Comparison of ENCODE assay signal across 10 cellular contexts in the genomic region with DNA sequence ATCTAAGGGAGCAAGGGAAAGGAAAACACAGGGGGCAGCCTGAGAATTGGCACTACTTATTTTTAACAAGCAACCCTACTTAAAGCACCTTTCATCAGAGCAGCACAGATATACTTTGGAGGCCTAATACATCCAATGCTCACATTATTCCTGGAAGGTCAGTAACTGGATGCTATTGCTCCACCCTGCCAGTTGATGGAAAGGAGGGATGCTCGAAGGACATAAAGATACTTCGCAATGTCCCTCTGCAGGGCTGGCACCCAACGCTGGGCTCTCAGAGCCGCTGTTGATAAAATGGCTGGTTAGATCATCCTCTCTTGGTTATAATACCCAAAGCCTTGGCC.
DNase-seq lines count a peak whose midpoint lies in the region; ATAC-seq, FAIRE-seq and TF ChIP-seq lines count a peak whose summit lies in the region.
"Had no signal": no experiment of that assay in that cellular context is flagged by ENCODE, and none has a peak within 500 bp of the region (broad histone marks: within the 10 kb centered on the region; RNA-seq: fewer than 3 reads in every experiment).

No MANE protein-coding gene starts in this region.

- TF ChIP-seq CTCF in natural killer cell (IDR thresholded peaks at IDR 0.05) (no peak), neural progenitor cell (IDR thresholded peaks at IDR 0.05) (no peak)

- DNase-seq in natural killer cell treated with Interleukin-12 subunit alpha and Interleukin-12 subunit beta and Interleukin-15 and Interleukin-18, amount 100 ng/mL, for 72 hours (ENCODE audit: low spot score): no peak
- DNase-seq in natural killer cell: no peak
- DNase-seq in epithelial cell of prostate (ENCODE audit: low read depth, low spot score): no peak
- no peak for DNase-seq in neural progenitor cell (ENCODE audit: low spot score)
- no peak for DNase-seq in small intestine

- peaks cover 4% of the 10 kb centered on the region for H3K4me1 ChIP-seq in neural progenitor cell
- peaks cover 0 to 7% of the 10 kb centered on the region in 2 donors for H3K4me1 ChIP-seq in small intestine (ENCODE audit: control insufficient read depth in 2 of 2, insufficient read depth in 1 of 2, low read depth in 1 of 2, low read length in 1 of 2)
- H3K4me1 ChIP-seq: BLaER1 had no signal

- no peak overlapping the region for H2AFZ ChIP-seq in neural progenitor cell (replicated peaks)

- H3K27me3 Mint-ChIP-seq in natural killer cell treated with Interleukin-12 subunit alpha and Interleukin-12 subunit beta and Interleukin-15 and Interleukin-18, amount 100 ng/mL, for 72 hours: no peaks in the 10 kb centered on the region
- no peaks in the 10 kb centered on the region for H3K27me3 Mint-ChIP-seq in natural killer cell (ENCODE audit: low read depth in 2 of 2)
- no peaks in the 10 kb centered on the region for H3K27me3 Mint-ChIP-seq in neural progenitor cell (ENCODE audit: insufficient read depth, low read depth)

- H3K27me3 ChIP-seq in neural progenitor cell (no peaks in the 10 kb centered on the region), small intestine (ENCODE audit: control insufficient read depth in 2 of 2, insufficient read depth in 2 of 2, low read length in 2 of 2) (no peaks in the 10 kb centered on the region)
- H3K27me3 ChIP-seq: BLaER1 had no signal

- no peaks in the 10 kb centered on the region for H4K20me1 ChIP-seq in neural progenitor cell (ENCODE audit: low read depth)
- H4K20me1 ChIP-seq: BLaER1 had no signal

- ATAC-seq in natural killer cell treated with Interleukin-12 subunit alpha and Interleukin-12 subunit beta and Interleukin-15 and Interleukin-18, amount 100 ng/mL, for 72 hours: no peak
- ATAC-seq in natural killer cell (no peak), GM19328 (IDR thresholded peaks at IDR 0.05; ENCODE audit: unreplicated experiment) (no peak), GM18909 (IDR thresholded peaks at IDR 0.05; ENCODE audit: poor library complexity, unreplicated experiment) (no peak), HG02938 (IDR thresholded peaks at IDR 0.05; ENCODE audit: unreplicated experiment) (no peak)

- peak overlapping the region; percentile 21 for H3K4me3 Mint-ChIP-seq in natural killer cell treated with Interleukin-12 subunit alpha and Interleukin-12 subunit beta and Interleukin-15 and Interleukin-18, amount 100 ng/mL, for 72 hours
- no peak overlapping the region for H3K4me3 Mint-ChIP-seq in natural killer cell
- H3K4me3 Mint-ChIP-seq in neural progenitor cell: no peak overlapping the region
- H3K4me3 Mint-ChIP-seq: immature natural killer cell had no signal

- no peak for FAIRE-seq in small intestine (lab: Jason Lieb, UNC)

- peaks cover 22 to 34% of the 10 kb centered on the region in 2 donors for H3K4me1 Mint-ChIP-seq in natural killer cell treated with Interleukin-12 subunit alpha and Interleukin-12 subunit beta and Interleukin-15 and Interleukin-18, amount 100 ng/mL, for 72 hours (ENCODE audit: low read depth in 2 of 2)
- peaks cover 32 to 45% of the 10 kb centered on the region in 2 donors for H3K4me1 Mint-ChIP-seq in natural killer cell
- H3K4me1 Mint-ChIP-seq in neural progenitor cell: peaks cover 34% of the 10 kb centered on the region

- no peaks in the 10 kb centered on the region for H3K9me3 Mint-ChIP-seq in natural killer cell treated with Interleukin-12 subunit alpha and Interleukin-12 subunit beta and Interleukin-15 and Interleukin-18, amount 100 ng/mL, for 72 hours
- no peaks in the 10 kb centered on the region for H3K9me3 Mint-ChIP-seq in natural killer cell
- H3K9me3 Mint-ChIP-seq in neural progenitor cell: peaks cover 7% of the 10 kb centered on the region
- H3K9me3 Mint-ChIP-seq: immature natural killer cell had no signal

- H3K27ac Mint-ChIP-seq in natural killer cell treated with Interleukin-12 subunit alpha and Interleukin-12 subunit beta and Interleukin-15 and Interleukin-18, amount 100 ng/mL, for 72 hours: peak overlapping the region; percentile 46 to 67
- H3K27ac Mint-ChIP-seq in natural killer cell (peak overlapping the region in 1 of 2 donors; percentile 1), neural progenitor cell (peak overlapping the region; percentile 95)

- H3K4me3 ChIP-seq in neural progenitor cell (no peak overlapping the region), small intestine (ENCODE audit: low read depth in 1 of 2, low read length in 2 of 2) (no peak overlapping the region)
- H3K4me3 ChIP-seq: BLaER1 had no signal

- peaks cover 10% of the 10 kb centered on the region for H3K36me3 Mint-ChIP-seq in natural killer cell treated with Interleukin-12 subunit alpha and Interleukin-12 subunit beta and Interleukin-15 and Interleukin-18, amount 100 ng/mL, for 72 hours
- H3K36me3 Mint-ChIP-seq in natural killer cell (peaks cover 7% of the 10 kb centered on the region), neural progenitor cell (peaks cover 2% of the 10 kb centered on the region)

- intact Hi-C loops in natural killer cell (cut with micrococcal nuclease): no loop called here

- no peaks in the 10 kb centered on the region for H3K9me3 ChIP-seq in neural progenitor cell (ENCODE audit: low read depth)
- H3K9me3 ChIP-seq in small intestine (ENCODE audit: control insufficient read depth, low read depth): no peaks in the 10 kb centered on the region
- H3K9me3 ChIP-seq: BLaER1 had no signal

- H3F3A ChIP-seq in neural progenitor cell (ENCODE audit: low read depth): no peaks in the 10 kb centered on the region

- no peaks in the 10 kb centered on the region for H3K79me2 ChIP-seq in neural progenitor cell (ENCODE audit: low read depth)

- H3K27ac ChIP-seq in epithelial cell of prostate (peak overlapping the region; percentile 24), neural progenitor cell (no peak overlapping the region), small intestine (ENCODE audit: low read depth in 1 of 2, low read length in 1 of 2) (peak overlapping the region in 1 of 2 donors; percentile 60)
- H3K27ac ChIP-seq: BLaER1 had no signal

- no peak overlapping the region for H3K9ac ChIP-seq in neural progenitor cell
- H3K9ac ChIP-seq: BLaER1 had no signal

- H3K36me3 ChIP-seq in neural progenitor cell: no peaks in the 10 kb centered on the region
- no peaks in the 10 kb centered on the region for H3K36me3 ChIP-seq in small intestine (ENCODE audit: control insufficient read depth in 2 of 2, insufficient read depth in 2 of 2, low read length in 2 of 2)

- WGBS in small intestine, 3 donors: 91 to 97% (median 94%) methylated on average over 4 of the region's 4 CpGs

- H3K4me2 ChIP-seq in neural progenitor cell: no peak overlapping the region
- H3K4me2 ChIP-seq: BLaER1 had no signal
